Comparison of ENCODE assay signal across 8 cellular contexts in genomic region chr1:54488065-54488750, GRCh38.
DNase-seq lines count a peak whose midpoint lies in the region; ATAC-seq and TF ChIP-seq lines count a peak whose summit lies in the region.

No MANE protein-coding gene starts in this region.

- peak; percentile 51 for ATAC-seq in HG03066 (IDR thresholded peaks at IDR 0.05; ENCODE audit: low read depth, unreplicated experiment)
- no peak for ATAC-seq in HG03135 (IDR thresholded peaks at IDR 0.05; ENCODE audit: unreplicated experiment)

- H3K27me3 ChIP-seq in layer of hippocampus (ENCODE audit: control insufficient read depth, insufficient read depth, low read length) = no peaks in the 10 kb centered on the region

- peak overlapping the region; percentile 89 for H3K27ac ChIP-seq in layer of hippocampus (ENCODE audit: low read depth, low read length)

- peak; percentile 27 for DNase-seq in GM12864 (ENCODE audit: low read depth)
- peak; percentile 91 for DNase-seq in NCI-H345 (lab: John Stamatoyannopoulos, UW)
- peak; percentile 50 to 61 for DNase-seq in activated CD4-positive, alpha-beta T cell treated with anti-CD3 and anti-CD28 coated beads for 24 hours (ENCODE audit: low read depth in 2 of 2)
- DNase-seq in choroid plexus epithelial cell (ENCODE audit: low read depth) = peak; percentile 92
- DNase-seq in stimulated activated CD4-positive, alpha-beta T cell treated with anti-CD3 and anti-CD28 coated beads, Interleukin-15, amount 100 ng/mL, for 48 hours (ENCODE audit: low read depth in 2 of 2) = peak; percentile 43 to 65

- H3K4me3 ChIP-seq in GM12864 (ENCODE audit: low read depth, low read length) = peak overlapping the region; percentile 63
- peak overlapping the region; percentile 62 for H3K4me3 ChIP-seq in choroid plexus epithelial cell (ENCODE audit: low read depth, low read length)

- TF ChIP-seq CTCF in GM12864 (IDR thresholded peaks at IDR 0.05; ENCODE audit: low read depth, low read length, missing control alignments) (peak; percentile 1), choroid plexus epithelial cell (conservative IDR thresholded peaks at IDR 0.05; ENCODE audit: low read depth, low read length) (no peak)

Comparison
In these comparisons a context has a peak if more than half of its experiments do, and no peak if none do; other contexts are left out.
1. DNase-seq: peak in every context shown above with its lines; median percentile 92 in choroid plexus epithelial cell; 91 in NCI-H345; 56 in activated CD4-positive, alpha-beta T cell treated with anti-CD3 and anti-CD28 coated beads for 24 hours; 54 in stimulated activated CD4-positive, alpha-beta T cell treated with anti-CD3 and anti-CD28 coated beads, Interleukin-15, amount 100 ng/mL, for 48 hours; 27 in GM12864.